Comparison of ENCODE assay signal across 23 cellular contexts in genomic region chr2:204135752-204136151, GRCh38.
"Had no signal": no experiment of that assay in that cellular context is flagged by ENCODE, and none has a peak within 500 bp of the region (broad histone marks: within the 10 kb centered on the region; RNA-seq: fewer than 3 reads in every experiment).

No MANE protein-coding gene starts in this region.

- H3K9me3 ChIP-seq: colonic mucosa, esophagus squamous epithelium, gastrocnemius medialis, sigmoid colon, stomach, suprapubic skin, tibial nerve had no signal

- H3K36me3 Mint-ChIP-seq: activated naive CD8-positive, alpha-beta T cell treated with anti-CD3 and anti-CD28 coated beads, Interleukin-2, amount 10 ng/mL, durations not matched to agents 7 days and 5 days; mesothelial cell of epicardium; naive thymus-derived CD8-positive, alpha-beta T cell; neural progenitor cell had no signal

- H3K36me3 ChIP-seq: colonic mucosa, esophagus squamous epithelium, gastrocnemius medialis, neural progenitor cell, sigmoid colon, stomach, suprapubic skin, tibial nerve had no signal

- H3K4me1 Mint-ChIP-seq: activated naive CD8-positive, alpha-beta T cell treated with anti-CD3 and anti-CD28 coated beads, Interleukin-2, amount 10 ng/mL, durations not matched to agents 7 days and 5 days had no signal

- DNase-seq: activated CD4-positive, alpha-beta T cell treated with anti-CD3 and anti-CD28 coated beads, Interleukin-2, amount 10 ng/mL, durations not matched to agents 24 days and 14 days; activated CD8-positive, alpha-beta memory T cell treated with anti-CD3 and anti-CD28 coated beads, Interleukin-2, amount 50 U/mL, for 48 hours; activated naive CD8-positive, alpha-beta T cell treated with anti-CD3 and anti-CD28 coated beads, Interleukin-2, amount 10 ng/mL, durations not matched to agents 7 days and 5 days; amygdala; colonic mucosa; dorsolateral prefrontal cortex; esophagus squamous epithelium; gastrocnemius medialis; left ventricle myocardium superior; mammary epithelial cell; naive thymus-derived CD8-positive, alpha-beta T cell; retina; sigmoid colon; stimulated activated CD4-positive, alpha-beta T cell treated with anti-CD3 and anti-CD28 coated beads, Interleukin-15, amount 100 ng/mL, for 24 hours; stimulated activated CD4-positive, alpha-beta T cell treated with anti-CD3 and anti-CD28 coated beads, Interleukin-2, amount 100 ng/mL, for 48 hours; stomach; T-helper 1 cell had no signal

- H3K27ac ChIP-seq: colonic mucosa, dorsolateral prefrontal cortex, esophagus squamous epithelium, gastrocnemius medialis, neural progenitor cell, sigmoid colon, stomach, suprapubic skin, tibial nerve had no signal

- H3K4me3 Mint-ChIP-seq: activated CD4-positive, alpha-beta T cell treated with anti-CD3 and anti-CD28 coated beads, Interleukin-2, amount 10 ng/mL, durations not matched to agents 24 days and 14 days; activated naive CD8-positive, alpha-beta T cell treated with anti-CD3 and anti-CD28 coated beads, Interleukin-2, amount 10 ng/mL, durations not matched to agents 7 days and 5 days; activated T-helper 1 cell treated with anti-CD3 and anti-CD28 coated beads, Interleukin-12 subunit alpha, Interleukin-12 subunit beta, Interleukin-2, Interleukin-4 antibody, amounts not matched to agents 30 ng/mL and 10 ng/mL and 1 ng/mL, durations not matched to agents 14 hours and 24 hours and 36 hours; mesothelial cell of epicardium; naive thymus-derived CD8-positive, alpha-beta T cell; neural progenitor cell had no signal

- H3K27me3 ChIP-seq: colonic mucosa, dorsolateral prefrontal cortex, esophagus squamous epithelium, gastrocnemius medialis, neural progenitor cell, sigmoid colon, stomach, tibial nerve had no signal

- ATAC-seq: gastrocnemius medialis; left ventricle myocardium superior; naive thymus-derived CD8-positive, alpha-beta T cell had no signal

- H3K4me1 ChIP-seq: colonic mucosa, esophagus squamous epithelium, gastrocnemius medialis, suprapubic skin had no signal

- H3K9me3 Mint-ChIP-seq: activated CD4-positive, alpha-beta T cell treated with anti-CD3 and anti-CD28 coated beads, Interleukin-2, amount 10 ng/mL, durations not matched to agents 24 days and 14 days; mesothelial cell of epicardium; naive thymus-derived CD8-positive, alpha-beta T cell; neural progenitor cell had no signal

- H3K27ac Mint-ChIP-seq: activated CD4-positive, alpha-beta T cell treated with anti-CD3 and anti-CD28 coated beads, Interleukin-2, amount 10 ng/mL, durations not matched to agents 24 days and 14 days; activated naive CD8-positive, alpha-beta T cell treated with anti-CD3 and anti-CD28 coated beads, Interleukin-2, amount 10 ng/mL, durations not matched to agents 7 days and 5 days; activated T-helper 1 cell treated with anti-CD3 and anti-CD28 coated beads, Interleukin-12 subunit alpha, Interleukin-12 subunit beta, Interleukin-2, Interleukin-4 antibody, amounts not matched to agents 30 ng/mL and 10 ng/mL and 1 ng/mL, durations not matched to agents 14 hours and 24 hours and 36 hours; mesothelial cell of epicardium; naive thymus-derived CD8-positive, alpha-beta T cell; neural progenitor cell had no signal

- H3K4me3 ChIP-seq: colonic mucosa, dorsolateral prefrontal cortex, esophagus squamous epithelium, gastrocnemius medialis, neural progenitor cell, sigmoid colon, smooth muscle cell, stomach, suprapubic skin, tibial nerve had no signal
